In the genomic region with DNA sequence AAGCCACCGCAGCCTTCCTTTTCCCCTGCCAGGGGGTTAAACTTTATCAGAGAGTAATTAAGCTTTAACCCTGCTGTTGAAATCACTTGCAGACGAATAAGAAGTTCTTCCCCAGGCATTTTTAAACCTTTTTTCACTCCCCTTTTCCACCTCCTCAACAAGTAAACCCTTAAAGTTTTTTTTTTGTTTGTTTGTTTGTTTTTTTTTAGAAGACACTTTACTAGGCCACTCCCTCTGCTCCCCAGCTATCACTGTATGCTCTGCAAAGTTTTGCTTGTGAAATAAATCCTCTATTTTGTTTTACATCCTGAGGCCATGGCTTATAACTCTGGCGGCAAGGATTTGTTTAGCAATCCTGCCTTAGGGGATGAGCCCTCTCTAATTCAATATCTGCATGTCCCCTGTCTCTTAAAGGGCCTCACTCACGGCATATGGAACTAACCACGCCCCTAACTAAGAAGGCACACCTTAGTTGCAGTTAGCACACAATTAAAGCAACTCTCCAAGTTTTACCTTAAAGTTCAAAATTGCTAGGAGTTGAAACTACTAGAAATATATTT, we compare ENCODE assay signal across 8 cellular contexts.
DNase-seq lines count a peak whose midpoint lies in the region; TF ChIP-seq lines count a peak whose summit lies in the region.

No MANE protein-coding gene starts in this region.

- H3K4me3 Mint-ChIP-seq in HFFc6, result peak overlapping the region; percentile 89

- peak overlapping the region; percentile 84 for H3K9ac ChIP-seq in SK-N-MC (ENCODE audit: insufficient read length)

- H3K36me3 ChIP-seq in SK-N-MC (ENCODE audit: insufficient read depth, low read length) (no peaks in the 10 kb centered on the region), tibial artery (no peaks in the 10 kb centered on the region)

- H3K27me3 ChIP-seq in tibial artery, result no peaks in the 10 kb centered on the region

- intact Hi-C loops in tibial artery (cut with DNase I; ENCODE audit: low total_unique reads), result no loop called here

- H3K4me1 ChIP-seq in tibial artery, result no peaks in the 10 kb centered on the region

- H3K4me1 Mint-ChIP-seq in HFFc6 (ENCODE audit: low read depth), result no peaks in the 10 kb centered on the region; the same call in 1 of the 2 replicates

- no peak overlapping the region; the same call in 1 of the 2 replicates for H3K27ac Mint-ChIP-seq in HFFc6

- peak; percentile 21 for DNase-seq in A172 (ENCODE audit: low spot score)
- DNase-seq in HFFc6, result no peak
- no peak for DNase-seq in SK-N-MC (ENCODE audit: low read depth, low spot score)
- no peak for DNase-seq in tibial artery
- DNase-seq in activated T-cell treated with anti-CD3 and anti-CD28 coated beads, Interleukin-2, amount 50 U/mL, for 48 hours, result no peak
- DNase-seq in activated CD4-positive, alpha-beta T cell treated with anti-CD3 and anti-CD28 coated beads, Interleukin-2, amount 50 U/mL, for 48 hours, result no peak
- no peak for DNase-seq in activated naive CD4-positive, alpha-beta T cell treated with Interleukin-2 at 50 U/mL for 16 hours

- H3K4me3 ChIP-seq in SK-N-MC (peak overlapping the region; percentile 78), iPS-11a (ENCODE audit: low read depth, low read length) (peak overlapping the region; percentile 71), tibial artery (peak overlapping the region; percentile 37 to 40)

- H3K27ac ChIP-seq in SK-N-MC, result peak overlapping the region; percentile 68; the same call in 1 of the 2 replicates
- H3K27ac ChIP-seq in tibial artery, result no peak overlapping the region

- no peaks in the 10 kb centered on the region for H3K27me3 Mint-ChIP-seq in HFFc6 (ENCODE audit: insufficient read depth)

- no peaks in the 10 kb centered on the region for H3K36me3 Mint-ChIP-seq in HFFc6 (ENCODE audit: low read depth)

- TF ChIP-seq CTCF in HFFc6 (IDR thresholded peaks at IDR 0.05) (no peak), tibial artery (IDR thresholded peaks at IDR 0.05) (no peak)

- H3K9me3 ChIP-seq in SK-N-MC (ENCODE audit: low read depth, low read length) (no peaks in the 10 kb centered on the region), tibial artery (no peaks in the 10 kb centered on the region)

- H3K9me3 Mint-ChIP-seq in HFFc6, result no peaks in the 10 kb centered on the region; the same call in 1 of the 2 replicates
